Comparison of ENCODE assay signal across 24 cellular contexts in the genomic region with DNA sequence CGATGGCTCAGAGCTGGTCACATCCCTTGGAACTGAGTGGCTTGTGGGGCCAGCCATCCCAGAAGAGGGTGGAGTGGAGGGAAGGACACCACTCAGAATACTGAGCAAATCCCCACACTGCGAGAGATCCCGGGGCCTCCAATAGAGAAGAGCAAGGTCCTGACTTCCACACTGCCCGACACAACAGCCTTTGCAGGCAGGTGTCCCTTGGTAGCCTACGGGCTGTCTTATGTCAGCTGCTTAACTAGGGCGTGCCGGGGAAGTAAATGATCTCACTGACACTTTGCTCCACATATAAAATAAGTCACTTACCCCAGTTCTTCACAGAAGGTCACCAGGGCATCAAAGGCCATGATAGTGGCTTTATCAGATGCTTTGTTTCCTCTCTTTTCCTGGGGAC. TPM values are rescaled to one million over a fixed set of nuclear protein-coding genes. Genes with fewer than 3 reads are reported as not detected.
"Had no signal": no experiment of that assay in that cellular context is flagged by ENCODE, and none has a peak within 500 bp of the region (broad histone marks: within the 10 kb centered on the region; RNA-seq: fewer than 3 reads in every experiment).

No MANE protein-coding gene starts in this region.

- H3K9me3 Mint-ChIP-seq: activated naive CD4-positive, alpha-beta T cell treated with anti-CD3 and anti-CD28 coated beads, Interleukin-2, amount 50 U/mL, for 72 hours; activated T-cell treated with anti-CD3 and anti-CD28 coated beads, Interleukin-2, amount 50 U/mL, for 4 hours; brain; WTC11 had no signal

- ATAC-seq: activated naive CD4-positive, alpha-beta T cell treated with anti-CD3 and anti-CD28 coated beads, Interleukin-2, amount 50 U/mL, for 72 hours; activated T-cell treated with anti-CD3 and anti-CD28 coated beads, Interleukin-2, amount 50 U/mL, for 4 hours; WTC11 had no signal

- H3K9me3 ChIP-seq: Peyer's patch, SJCRH30, SK-N-SH had no signal

- H3K27me3 ChIP-seq: Peyer's patch, SJCRH30 had no signal

- H3K27ac ChIP-seq: KMS-11, Peyer's patch, SJCRH30 had no signal

- H3K4me1 ChIP-seq: SJCRH30 had no signal

- H3K9ac ChIP-seq: KMS-11, SK-N-SH had no signal

- H3K27me3 Mint-ChIP-seq: brain had no signal

- H3K4me1 Mint-ChIP-seq: WTC11 had no signal

- H3K27ac Mint-ChIP-seq: activated naive CD4-positive, alpha-beta T cell treated with anti-CD3 and anti-CD28 coated beads, Interleukin-2, amount 50 U/mL, for 72 hours; brain; WTC11 had no signal

- DNase-seq: activated CD4-positive, alpha-beta T cell treated with anti-CD3 and anti-CD28 coated beads for 48 hours; activated CD4-positive, alpha-beta T cell treated with anti-CD3 and anti-CD28 coated beads, Interleukin-2, amount 50 U/mL, for 48 hours; activated CD4-positive, CD25-positive, alpha-beta regulatory T cell treated with anti-CD3 and anti-CD28 coated beads, Interleukin-2, amount 50 U/mL, for 72 hours; activated CD8-positive, alpha-beta memory T cell treated with anti-CD3 and anti-CD28 coated beads for 24 hours; activated effector memory CD4-positive, alpha-beta T cell treated with anti-CD3 and anti-CD28 coated beads, Interleukin-2, amount 50 U/mL, for 16 hours; activated naive CD4-positive, alpha-beta T cell treated with Interleukin-2 at 50 U/mL for 16 hours; activated T-cell treated with anti-CD3 and anti-CD28 coated beads, Interleukin-2, amount 50 U/mL, for 4 hours; amygdala; NCI-H1092 treated with DMSO at 0.1 percent for 48 hours; NCI-H1417 treated with DMSO at 0.1 percent for 48 hours; NCI-H1694 treated with DMSO at 0.1 percent for 48 hours; NCI-H2029 treated with DMSO at 0.1 percent for 48 hours; NCI-H345; NCI-H510A; NCI-H526 treated with DMSO at 0.1 percent for 48 hours; Right ventricle myocardium superior; SJCRH30; SK-N-SH; T-helper 1 cell had no signal

- H3K36me3 Mint-ChIP-seq: activated naive CD4-positive, alpha-beta T cell treated with anti-CD3 and anti-CD28 coated beads, Interleukin-2, amount 50 U/mL, for 72 hours had no signal

- H3K4me3 Mint-ChIP-seq: activated T-cell treated with anti-CD3 and anti-CD28 coated beads, Interleukin-2, amount 50 U/mL, for 4 hours; brain; WTC11 had no signal

- H3K4me3 ChIP-seq: Peyer's patch, SJCRH30 had no signal

RNA-seq across cellular contexts. Expression of gene SMIM5, which starts 17.6 kb away (rescaled TPM):
- total RNA-seq: WTC11 had no signal
